Comparison of ENCODE assay signal across 1 cellular context in genomic region chr6:90263653-90264052, GRCh38.
TF ChIP-seq lines count a peak whose summit lies in the region.

No MANE protein-coding gene starts in this region.

TF ChIP-seq in IMR-90, 13 proteins besides CTCF, POLR2A, EP300 and RAD21 (continued from another document):
- TF ChIP-seq ELK1 (IDR thresholded peaks at IDR 0.05; ENCODE audit: borderline replicate concordance, low read depth, low read length) (no peak), MXI1 (IDR thresholded peaks at IDR 0.05; ENCODE audit: borderline replicate concordance, low read depth, low read length) (no peak), FOS (IDR thresholded peaks at IDR 0.05; ENCODE audit: low read depth, low read length) (no peak), BHLHE40 (IDR thresholded peaks at IDR 0.05; ENCODE audit: low read depth, low read length) (no peak), MAZ (IDR thresholded peaks at IDR 0.05; ENCODE audit: borderline replicate concordance, low read depth, low read length) (no peak), RCOR1 (IDR thresholded peaks at IDR 0.05; ENCODE audit: insufficient replicate concordance, low read length) (no peak)
